In the genomic region with DNA sequence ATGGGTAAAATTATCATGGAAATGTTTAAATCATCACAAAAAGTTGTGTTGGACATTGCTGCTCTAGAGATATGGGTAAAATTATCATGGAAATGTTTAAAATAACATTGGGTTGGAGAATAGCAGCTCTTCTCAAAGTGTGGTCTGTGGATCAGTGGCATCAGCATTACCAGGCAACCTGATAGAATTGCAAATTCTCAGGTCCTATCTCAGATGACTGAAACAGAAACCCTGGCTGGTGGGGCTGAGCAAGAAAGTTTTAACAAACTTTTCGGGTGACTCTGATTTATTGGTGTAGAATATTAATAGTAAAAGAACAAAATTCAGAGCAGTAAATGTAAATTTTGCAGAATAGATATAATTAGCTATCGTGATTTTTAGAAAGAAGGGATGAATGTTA, we compare ENCODE assay signal across 18 cellular contexts. TPM values are rescaled to one million over a fixed set of nuclear protein-coding genes. Genes with fewer than 3 reads are reported as not detected.
DNase-seq lines count a peak whose midpoint lies in the region; ATAC-seq and TF ChIP-seq lines count a peak whose summit lies in the region.
"Had no signal": no experiment of that assay in that cellular context is flagged by ENCODE, and none has a peak within 500 bp of the region (broad histone marks: within the 10 kb centered on the region; RNA-seq: fewer than 3 reads in every experiment).

No MANE protein-coding gene starts in this region.

- WGBS in aorta, 2 donors: 87 to 90% methylated on average over 2 of the region's 2 CpGs

- intact Hi-C loops in ascending aorta (cut with DNase I) (loop anchor here (5.0 kb wide), 1 partner anchor 729 kb away; no protein-coding TSS in a partner anchor), aorta (cut with DNase I) (loop anchor here in 1 of 2 donors (5.0 kb wide), 1 partner anchor 724 kb away; no protein-coding TSS in a partner anchor), Right ventricle myocardium inferior (cut with DNase I) (loop anchor here (5.0 kb wide), 1 partner anchor 724 kb away; no protein-coding TSS in a partner anchor)

- H3K9me3 ChIP-seq in ascending aorta (no peaks in the 10 kb centered on the region), aorta (ENCODE audit: control insufficient read depth, low read length) (no peaks in the 10 kb centered on the region)
- H3K9me3 ChIP-seq: left ventricle myocardium inferior, sigmoid colon had no signal

- ATAC-seq in GM18861 (IDR thresholded peaks at IDR 0.05; ENCODE audit: unreplicated experiment) (peak; percentile 45), GM21367 (IDR thresholded peaks at IDR 0.05; ENCODE audit: unreplicated experiment) (peak; percentile 53), HG02885 (IDR thresholded peaks at IDR 0.05; ENCODE audit: poor library complexity, unreplicated experiment) (peak; percentile 78), HG03571 (IDR thresholded peaks at IDR 0.05; ENCODE audit: unreplicated experiment) (peak; percentile 42), aorta (ENCODE audit: low FRiP score) (no peak), Right ventricle myocardium inferior (no peak)
- ATAC-seq: activated CD8-positive, alpha-beta T cell treated with anti-CD3 and anti-CD28 coated beads, Interleukin-2, amount 10 ng/mL, durations not matched to agents 7 days and 5 days; Panc1 had no signal

- H3K36me3 ChIP-seq in ascending aorta: peaks cover 0 to 6% of the 10 kb centered on the region in 2 donors
- no peaks in the 10 kb centered on the region for H3K36me3 ChIP-seq in aorta (ENCODE audit: control insufficient read depth in 1 of 2, insufficient read depth in 2 of 2, low read length in 1 of 2)
- H3K36me3 ChIP-seq: sigmoid colon had no signal

- H3K27ac ChIP-seq in ascending aorta (no peak overlapping the region), aorta (ENCODE audit: low read depth in 1 of 2, low read length in 2 of 2) (no peak overlapping the region)
- H3K27ac ChIP-seq: C4-2B, left ventricle myocardium inferior, sigmoid colon had no signal

- no peak for TF ChIP-seq CTCF in ascending aorta (IDR thresholded peaks at IDR 0.05)

- H3K4me1 ChIP-seq in ascending aorta (peaks cover 0 to 17% of the 10 kb centered on the region in 2 donors), aorta (ENCODE audit: control insufficient read depth in 1 of 2, insufficient read depth in 2 of 2, low read length in 2 of 2) (no peaks in the 10 kb centered on the region)

- DNase-seq in GDM1 (lab: John Stamatoyannopoulos, UW) (no peak), ascending aorta (ENCODE audit: low spot score in 2 of 2) (no peak), aorta (no peak), Right ventricle myocardium inferior (ENCODE audit: missing footprints) (no peak)
- DNase-seq: activated CD8-positive, alpha-beta T cell treated with anti-CD3 and anti-CD28 coated beads, Interleukin-2, amount 10 ng/mL, durations not matched to agents 7 days and 5 days; activated naive CD4-positive, alpha-beta T cell treated with anti-CD3 and anti-CD28 coated beads for 36 hours; central memory CD4-positive, alpha-beta T cell; hippocampal formation; left ventricle myocardium inferior; MV-4-11; NCI-H446; sigmoid colon had no signal

- H3K4me3 ChIP-seq in ascending aorta (no peak overlapping the region), aorta (ENCODE audit: low read length in 2 of 2) (no peak overlapping the region)
- H3K4me3 ChIP-seq: left ventricle myocardium inferior, sigmoid colon had no signal

- H3K27me3 ChIP-seq in ascending aorta: no peaks in the 10 kb centered on the region
- no peaks in the 10 kb centered on the region for H3K27me3 ChIP-seq in aorta (ENCODE audit: control insufficient read depth in 1 of 2, insufficient read depth in 2 of 2, low read length in 1 of 2)
- H3K27me3 ChIP-seq: sigmoid colon had no signal

RNA-seq across cellular contexts. Expression of a gene that starts 28.9 kb away (rescaled TPM):
- total RNA-seq in ascending aorta (25.8 TPM), aorta (10 to 100 TPM; 26.2 to 27.2 TPM), Right ventricle myocardium inferior (42.0 TPM)
- 10 to 100 TPM in 1 of 2 donors, 1 to 10 TPM in 1; 6.4 to 10.1 TPM for polyA plus RNA-seq in aorta

RNA-seq across cellular contexts. Expression of a gene that starts 41.4 kb away (rescaled TPM):
- total RNA-seq in ascending aorta (349 TPM), aorta (100 to 1,000 TPM; 109 to 198 TPM), Right ventricle myocardium inferior (14.8 TPM)
- 10 to 100 TPM in 1 of 2 donors, 1 to 10 TPM in 1; 6.5 to 65.2 TPM for polyA plus RNA-seq in aorta

Comparison
In these comparisons a context has a peak if more than half of its experiments do, and no peak if none do; other contexts are left out.
1. ATAC-seq: peak in GM18861 (single experiment), GM21367 (single experiment), HG02885 (single experiment) and HG03571 (single experiment); none in aorta (single experiment) and Right ventricle myocardium inferior (single experiment).